ENCODE assay signal across 8 cellular contexts in the genomic region with DNA sequence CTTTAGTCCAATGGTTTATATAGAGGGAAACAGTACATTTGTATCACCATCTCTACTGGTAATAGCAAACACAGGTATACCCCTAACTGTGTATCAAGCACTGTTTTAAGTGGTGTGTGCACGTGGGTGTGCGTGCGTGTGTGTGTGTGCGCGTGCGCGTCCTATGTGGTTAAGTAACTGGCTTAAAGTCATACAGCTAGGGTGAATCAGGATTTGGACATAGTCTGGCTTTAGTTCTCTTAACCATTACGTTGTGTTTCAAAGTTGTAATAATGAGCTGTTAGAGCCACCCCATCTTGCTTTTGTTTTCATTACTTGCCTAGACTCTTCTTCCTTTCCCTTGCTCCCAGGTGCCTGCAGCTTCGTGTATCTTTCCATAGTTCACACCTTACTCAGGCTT. TPM values are rescaled to one million over a fixed set of nuclear protein-coding genes. Genes with fewer than 3 reads are reported as not detected.
A peak's percentile ranks its signal among the peaks of the same experiment; 100 is the strongest.
DNase-seq lines count a peak whose midpoint lies in the region; ATAC-seq and TF ChIP-seq lines count a peak whose summit lies in the region.

No MANE protein-coding gene starts in this region.

- H3K27me3 ChIP-seq in SK-N-SH (ENCODE audit: insufficient read depth) (no peaks in the 10 kb centered on the region), esophagus squamous epithelium (no peaks in the 10 kb centered on the region)

- H3K9me3 ChIP-seq in SK-N-SH (no peaks in the 10 kb centered on the region), esophagus squamous epithelium (no peaks in the 10 kb centered on the region)

- ATAC-seq in SK-N-SH treated with all-trans-retinoic acid at 6 μM for 48 hours (no peak), GM21723 (IDR thresholded peaks at IDR 0.05; ENCODE audit: unreplicated experiment) (no peak), HG02642 (IDR thresholded peaks at IDR 0.05; ENCODE audit: poor library complexity, unreplicated experiment) (no peak)

- peaks cover 96% of the 10 kb centered on the region for H3K79me2 ChIP-seq in SK-N-SH (ENCODE audit: insufficient read depth)

- DNase-seq in SK-N-SH: no peak
- peak; percentile 63 for DNase-seq in SW480 (ENCODE audit: low spot score)
- DNase-seq in esophagus squamous epithelium (lab: John Stamatoyannopoulos, UW): no peak
- DNase-seq in stimulated activated CD8-positive, alpha-beta memory T cell treated with anti-CD3 and anti-CD28 coated beads, Interleukin-4, amount 100 ng/mL, for 48 hours: peak; percentile 44
- no peak for DNase-seq in GM10248 (ENCODE audit: extremely low spot score)

- peaks cover 9% of the 10 kb centered on the region for H3F3A ChIP-seq in SK-N-SH (replicated peaks; ENCODE audit: insufficient read depth)

- CTCF ChIA-PET in SK-N-SH (lab: Yijun Ruan, JAX) (interaction anchor here (0.9 to 1.6 kb wide), 6 partner anchors 11 to 331 kb away, joined by 3 to 5 read pairs (median 4); no protein-coding TSS in a partner anchor), GM10248 (lab: Yijun Ruan, JAX) (interaction anchor here (0.7 to 1.3 kb wide), 4 partner anchors 12 to 368 kb away, joined by 3 read pairs; partner anchors contain the start of gene ASXL2)

- TF ChIP-seq RAD21 in SK-N-SH (IDR thresholded peaks at IDR 0.05; ENCODE audit: low read length): no peak

- intact Hi-C loops in esophagus squamous epithelium (cut with DNase I): loop anchor here (10.0 kb wide), 1 partner anchor 58 kb away; no protein-coding TSS in a partner anchor

- H3K4me2 ChIP-seq in SK-N-SH: peak overlapping the region; percentile 89; the same call in 1 of the 2 replicates

- H3K4me1 ChIP-seq in SK-N-SH (ENCODE audit: control insufficient read depth in 1 of 2, insufficient read depth in 2 of 2, low read depth in 1 of 2, low read length in 1 of 2): peaks cover 5 to 10% of the 10 kb centered on the region in 2 experiments; a peak in 3 of 4 replicates
- H3K4me1 ChIP-seq in esophagus squamous epithelium: peaks cover 22 to 78% (median 23%) of the 10 kb centered on the region in 3 donors

- H3K36me3 ChIP-seq in SK-N-SH (replicated peaks in 1 of 2; ENCODE audit: control insufficient read depth in 1 of 2, insufficient read depth in 2 of 2, low read length in 1 of 2) (no peaks in the 10 kb centered on the region), esophagus squamous epithelium (no peaks in the 10 kb centered on the region)

- peak in 1 of 4 donors; percentile 9 for TF ChIP-seq POLR2A in esophagus squamous epithelium (IDR thresholded peaks at IDR 0.05)

- POLR2A ChIA-PET in SK-N-SH (lab: Yijun Ruan, JAX): no interaction called here
- POLR2A ChIA-PET in GM10248 (lab: Yijun Ruan, JAX): interaction anchor here (0.6 kb wide), 1 partner anchor 16 kb away, joined by 3 read pairs; no protein-coding TSS in a partner anchor

- TF ChIP-seq EP300 in SK-N-SH (IDR thresholded peaks at IDR 0.05; ENCODE audit: borderline replicate concordance in 1 of 2, low read depth in 1 of 2, low read length in 1 of 2): no peak

- peaks cover 16% of the 10 kb centered on the region for H4K20me1 ChIP-seq in SK-N-SH (ENCODE audit: insufficient read depth)

- no peak for TF ChIP-seq CTCF in SK-N-SH (IDR thresholded peaks at IDR 0.05)
- no peak for TF ChIP-seq CTCF in esophagus squamous epithelium (IDR thresholded peaks at IDR 0.05)
- no peak for TF ChIP-seq CTCF in GM10248 (IDR thresholded peaks at IDR 0.05; ENCODE audit: control extremely low read depth, extremely low read depth, low read depth, missing control alignments)

- H2AFZ ChIP-seq in SK-N-SH (ENCODE audit: low read depth): no peak overlapping the region

- no peak overlapping the region for H3K27ac ChIP-seq in SK-N-SH (ENCODE audit: low read depth in 2 of 2, low read length in 1 of 2)
- H3K27ac ChIP-seq in esophagus squamous epithelium: peak overlapping the region in 3 of 4 donors; percentile 33 to 97 (median 40)

- H3K9ac ChIP-seq in SK-N-SH: no peak overlapping the region

- 90% methylated on average over 9 of the region's 9 CpGs for WGBS in SK-N-SH (ENCODE audit: low lambda C conversion rate)
- WGBS in esophagus squamous epithelium, 2 donors: 32 to 44% methylated on average over 9 of the region's 9 CpGs

- H3K4me3 ChIP-seq in SK-N-SH (ENCODE audit: low read depth in 2 of 2, low read length in 1 of 2) (no peak overlapping the region), esophagus squamous epithelium (peak overlapping the region in 3 of 4 donors; percentile 64 to 99 (median 76))

- H3K9me2 ChIP-seq in SK-N-SH: no peaks in the 10 kb centered on the region

TF ChIP-seq in SK-N-SH, 30 proteins besides CTCF, POLR2A, EP300 and RAD21 (continues in another document):
- TF ChIP-seq MEF2A (IDR thresholded peaks at IDR 0.05; ENCODE audit: borderline replicate concordance, low read depth) (no peak), RFX5 (IDR thresholded peaks at IDR 0.05; ENCODE audit: low read length) (no peak), USF2 (IDR thresholded peaks at IDR 0.05; ENCODE audit: borderline replicate concordance, low read depth, low read length) (no peak), FOSL2 (IDR thresholded peaks at IDR 0.05; ENCODE audit: borderline replicate concordance, low read depth) (no peak), MXI1 (IDR thresholded peaks at IDR 0.05; ENCODE audit: low read depth, low read length) (no peak), EZH2phosphoT487 (IDR thresholded peaks at IDR 0.05; ENCODE audit: borderline replicate concordance, low read depth) (no peak), NRF1 (IDR thresholded peaks at IDR 0.05; ENCODE audit: low read depth, low read length) (no peak), JUND (IDR thresholded peaks at IDR 0.05) (no peak), NFIC (IDR thresholded peaks at IDR 0.05; ENCODE audit: borderline replicate concordance) (no peak), GATA2 (CRISPR knock-in tag; IDR thresholded peaks at IDR 0.05) (no peak), GABPA (IDR thresholded peaks at IDR 0.05; ENCODE audit: low read depth) (no peak), TEAD4 (IDR thresholded peaks at IDR 0.05; ENCODE audit: borderline replicate concordance, insufficient read depth) (no peak)

TF ChIP-seq in SK-N-SH treated with all-trans-retinoic acid at 6 μM for 48 hours, 23 proteins besides CTCF, POLR2A, EP300 and RAD21 (continues in another document):
- TF ChIP-seq PPARA (CRISPR knock-in tag; IDR thresholded peaks at IDR 0.05; ENCODE audit: borderline replicate concordance) (no peak), ZNF565 (CRISPR knock-in tag; conservative IDR thresholded peaks at IDR 0.05; ENCODE audit: low read depth) (no peak), BACH2 (CRISPR knock-in tag; IDR thresholded peaks at IDR 0.05; ENCODE audit: borderline replicate concordance) (no peak), ARNTL (CRISPR knock-in tag; IDR thresholded peaks at IDR 0.05; ENCODE audit: borderline replicate concordance, low read depth) (no peak), CREB5 (CRISPR knock-in tag; IDR thresholded peaks at IDR 0.05; ENCODE audit: low read depth) (no peak), OSR1 (CRISPR knock-in tag; IDR thresholded peaks at IDR 0.05) (no peak)
- TF ChIP-seq, protein P1, sequence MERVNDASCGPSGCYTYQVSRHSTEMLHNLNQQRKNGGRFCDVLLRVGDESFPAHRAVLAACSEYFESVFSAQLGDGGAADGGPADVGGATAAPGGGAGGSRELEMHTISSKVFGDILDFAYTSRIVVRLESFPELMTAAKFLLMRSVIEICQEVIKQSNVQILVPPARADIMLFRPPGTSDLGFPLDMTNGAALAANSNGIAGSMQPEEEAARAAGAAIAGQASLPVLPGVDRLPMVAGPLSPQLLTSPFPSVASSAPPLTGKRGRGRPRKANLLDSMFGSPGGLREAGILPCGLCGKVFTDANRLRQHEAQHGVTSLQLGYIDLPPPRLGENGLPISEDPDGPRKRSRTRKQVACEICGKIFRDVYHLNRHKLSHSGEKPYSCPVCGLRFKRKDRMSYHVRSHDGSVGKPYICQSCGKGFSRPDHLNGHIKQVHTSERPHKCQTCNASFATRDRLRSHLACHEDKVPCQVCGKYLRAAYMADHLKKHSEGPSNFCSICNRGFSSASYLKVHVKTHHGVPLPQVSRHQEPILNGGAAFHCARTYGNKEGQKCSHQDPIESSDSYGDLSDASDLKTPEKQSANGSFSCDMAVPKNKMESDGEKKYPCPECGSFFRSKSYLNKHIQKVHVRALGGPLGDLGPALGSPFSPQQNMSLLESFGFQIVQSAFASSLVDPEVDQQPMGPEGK (CRISPR knock-in tag; IDR thresholded peaks at IDR 0.05; ENCODE audit: borderline replicate concordance): no peak

RNA-seq across cellular contexts. Expression of gene HADHB, which starts 2.1 kb away (rescaled TPM):
- polyA plus RNA-seq in SK-N-SH (2012; rRNA removed): 108 and 137 TPM in 2 replicates
- polyA plus RNA-seq in SK-N-SH (2012; cell fraction: cytosol; rRNA removed): 133 and 137 TPM in 2 replicates
- polyA plus RNA-seq in SK-N-SH (2012; cell fraction: nucleus; rRNA removed): 71.1 and 111 TPM in 2 replicates
- 100 to 1,000 TPM in 1 of 4 donors, 10 to 100 TPM in 3; 57.6 to 150 (median 85.1) TPM for total RNA-seq in esophagus squamous epithelium

RNA-seq across cellular contexts. Expression of gene HADHA, which starts 2.4 kb away (rescaled TPM):
- 64.3 and 69.9 TPM in 2 replicates for polyA plus RNA-seq in SK-N-SH (2012; rRNA removed)
- polyA plus RNA-seq in SK-N-SH (2012; cell fraction: cytosol; rRNA removed): 70.6 and 71.0 TPM in 2 replicates
- polyA plus RNA-seq in SK-N-SH (2012; cell fraction: nucleus; rRNA removed): 57.8 and 66.5 TPM in 2 replicates
- 100 to 1,000 TPM in 3 of 4 donors, 10 to 100 TPM in 1; 84.7 to 161 (median 116) TPM for total RNA-seq in esophagus squamous epithelium

Comparison
In these comparisons a context has a peak if more than half of its experiments do, and no peak if none do; other contexts are left out.
1. DNase-seq: peak in SW480 (single experiment) and stimulated activated CD8-positive, alpha-beta memory T cell treated with anti-CD3 and anti-CD28 coated beads, Interleukin-4, amount 100 ng/mL, for 48 hours (single experiment); none in SK-N-SH (single experiment), esophagus squamous epithelium (single experiment) and GM10248 (single experiment).
2. H3K27ac ChIP-seq: peak in esophagus squamous epithelium (3 of 4); none in SK-N-SH (0 of 2).
3. H3K4me3 ChIP-seq: peak in esophagus squamous epithelium (3 of 4); none in SK-N-SH (0 of 2).